ENCODE assay signal across 18 cellular contexts in the genomic region with DNA sequence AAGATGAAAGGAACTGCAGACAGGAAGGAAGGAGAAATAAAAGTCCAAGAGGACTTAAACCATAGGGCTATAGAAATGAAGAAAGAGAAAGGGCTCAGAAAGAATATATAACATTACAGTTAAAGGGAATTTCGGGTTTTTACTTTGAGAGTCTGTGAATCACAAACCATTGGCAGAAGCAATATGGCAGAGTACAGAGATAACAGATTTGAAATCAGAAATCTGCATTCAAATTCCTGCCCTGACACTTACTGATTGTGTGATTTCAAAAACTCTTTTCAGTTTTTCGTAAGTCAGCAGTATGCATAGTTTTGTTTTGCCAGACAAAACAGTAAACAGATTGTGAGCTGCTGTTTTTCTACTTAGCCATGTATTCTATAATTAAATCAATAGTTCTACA.
"Had no signal": no experiment of that assay in that cellular context is flagged by ENCODE, and none has a peak within 500 bp of the region (broad histone marks: within the 10 kb centered on the region; RNA-seq: fewer than 3 reads in every experiment).

No MANE protein-coding gene starts in this region.

- ATAC-seq: activated CD4-positive, alpha-beta T cell treated with anti-CD3 and anti-CD28 coated beads for 36 hours; heart left ventricle; lower lobe of right lung; stimulated activated naive CD8-positive, alpha-beta T cell treated with anti-CD3 and anti-CD28 coated beads, Interleukin-15, Interleukin-2, amounts not matched to agents 100 U/mL and 50 U/mL, for 24 hours; T-helper 17 cell had no signal

- H3K9ac ChIP-seq: parathyroid adenoma had no signal

- H3K4me3 ChIP-seq: heart left ventricle, lower lobe of right lung had no signal

- H3K4me1 ChIP-seq: lower lobe of right lung, parathyroid adenoma had no signal

- DNase-seq: activated CD4-positive, alpha-beta memory T cell treated with anti-CD3 and anti-CD28 coated beads, Interleukin-2, amount 10 ng/mL, durations not matched to agents 7 days and 5 days; activated CD4-positive, alpha-beta T cell treated with anti-CD3 and anti-CD28 coated beads for 36 hours; activated gamma-delta T cell; activated naive CD8-positive, alpha-beta T cell treated with anti-CD3 and anti-CD28 coated beads, Interleukin-2, amount 10 ng/mL, durations not matched to agents 7 days and 5 days; activated T-cell treated with anti-CD3 and anti-CD28 coated beads, Interleukin-2, amount 50 U/mL, for 48 hours; cerebellar nuclear complex; effector memory CD4-positive, alpha-beta T cell; heart left ventricle; immature natural killer cell; lower lobe of right lung; naive B cell; stimulated activated naive CD8-positive, alpha-beta T cell treated with anti-CD3 and anti-CD28 coated beads, Interleukin-15, Interleukin-2, amounts not matched to agents 100 U/mL and 50 U/mL, for 24 hours; T-helper 17 cell; WERI-Rb-1 had no signal

- H3K27ac ChIP-seq: epithelial cell of prostate, heart left ventricle, lower lobe of right lung, parathyroid adenoma, WERI-Rb-1 had no signal

- FAIRE-seq: frontal cortex had no signal

- H3K27me3 ChIP-seq: heart left ventricle had no signal

- H3K27ac Mint-ChIP-seq: activated CD4-positive, alpha-beta memory T cell treated with anti-CD3 and anti-CD28 coated beads, Interleukin-2, amount 10 ng/mL, durations not matched to agents 7 days and 5 days; activated CD4-positive, alpha-beta T cell treated with anti-CD3 and anti-CD28 coated beads for 36 hours; activated naive CD8-positive, alpha-beta T cell treated with anti-CD3 and anti-CD28 coated beads, Interleukin-2, amount 10 ng/mL, durations not matched to agents 7 days and 5 days; dendritic cell treated with granulocyte-macrophage colony-stimulating factor and Interleukin-4, amounts not matched to agents 40 ng/mL and 50 ng/mL, for 4 days; immature natural killer cell had no signal

- H3K9me3 ChIP-seq: lower lobe of right lung had no signal

- H3K27me3 Mint-ChIP-seq: activated CD4-positive, alpha-beta memory T cell treated with anti-CD3 and anti-CD28 coated beads, Interleukin-2, amount 10 ng/mL, durations not matched to agents 7 days and 5 days; activated CD4-positive, alpha-beta T cell treated with anti-CD3 and anti-CD28 coated beads for 36 hours; activated naive CD8-positive, alpha-beta T cell treated with anti-CD3 and anti-CD28 coated beads, Interleukin-2, amount 10 ng/mL, durations not matched to agents 7 days and 5 days; dendritic cell treated with granulocyte-macrophage colony-stimulating factor and Interleukin-4, amounts not matched to agents 40 ng/mL and 50 ng/mL, for 4 days; naive B cell; T-helper 17 cell had no signal

- H3K36me3 ChIP-seq: heart left ventricle, lower lobe of right lung had no signal

- H3K9me3 Mint-ChIP-seq: activated CD4-positive, alpha-beta memory T cell treated with anti-CD3 and anti-CD28 coated beads, Interleukin-2, amount 10 ng/mL, durations not matched to agents 7 days and 5 days; activated naive CD8-positive, alpha-beta T cell treated with anti-CD3 and anti-CD28 coated beads, Interleukin-2, amount 10 ng/mL, durations not matched to agents 7 days and 5 days; immature natural killer cell had no signal

- H3K36me3 Mint-ChIP-seq: immature natural killer cell had no signal

- H3K4me3 Mint-ChIP-seq: activated CD4-positive, alpha-beta memory T cell treated with anti-CD3 and anti-CD28 coated beads, Interleukin-2, amount 10 ng/mL, durations not matched to agents 7 days and 5 days; activated CD4-positive, alpha-beta T cell treated with anti-CD3 and anti-CD28 coated beads for 36 hours; activated naive CD8-positive, alpha-beta T cell treated with anti-CD3 and anti-CD28 coated beads, Interleukin-2, amount 10 ng/mL, durations not matched to agents 7 days and 5 days; dendritic cell treated with granulocyte-macrophage colony-stimulating factor and Interleukin-4, amounts not matched to agents 40 ng/mL and 50 ng/mL, for 4 days; immature natural killer cell; naive B cell; T-helper 17 cell had no signal
